In the genomic region with DNA sequence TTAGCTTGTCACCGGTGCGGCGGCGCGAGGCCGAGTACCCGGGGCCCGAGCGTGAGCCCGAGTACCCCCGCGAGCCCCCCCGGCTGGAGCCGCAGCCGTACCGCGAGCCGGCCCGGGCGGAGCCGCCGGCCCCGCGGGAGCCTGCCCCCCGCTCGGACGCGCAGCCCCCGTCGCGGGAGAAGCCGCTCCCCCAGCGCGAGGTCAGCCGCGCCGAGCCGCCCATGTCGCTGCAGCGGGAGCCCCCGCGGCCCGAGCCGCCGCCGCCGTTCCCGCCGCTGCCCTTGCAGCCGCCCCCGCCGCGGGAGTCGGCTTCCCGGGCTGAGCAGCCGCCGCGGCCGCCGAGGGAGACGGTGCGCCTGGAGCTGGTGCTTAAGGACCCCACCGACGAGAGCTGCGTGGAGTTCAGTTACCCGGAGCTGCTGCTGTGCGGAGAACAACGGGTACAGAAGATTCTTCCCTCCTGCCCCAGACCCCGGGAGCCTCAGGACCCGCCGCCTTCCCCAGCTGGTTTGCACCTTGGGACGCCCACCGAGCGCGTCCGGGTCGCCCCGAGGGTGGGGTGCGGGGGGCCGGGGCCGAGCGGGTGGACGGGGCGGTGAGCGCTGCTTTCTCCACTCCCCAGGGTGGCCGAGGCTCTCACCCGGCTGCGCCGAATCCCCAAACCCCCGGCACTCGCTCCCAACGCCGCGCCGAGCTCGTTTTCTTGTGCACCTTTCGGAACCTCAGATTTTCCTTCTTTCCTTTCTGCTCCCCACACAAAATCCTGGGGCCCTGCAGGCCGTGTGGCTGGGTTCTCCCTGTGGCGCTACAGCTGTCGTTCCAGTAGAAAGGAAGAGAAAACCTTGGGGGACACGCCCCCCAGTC, we compare ENCODE assay signal across 8 cellular contexts. TPM values are rescaled to one million over a fixed set of nuclear protein-coding genes. Genes with fewer than 3 reads are reported as not detected.
DNase-seq lines count a peak whose midpoint lies in the region; ATAC-seq lines count a peak whose summit lies in the region.

No MANE protein-coding gene starts in this region.

- no peaks in the 10 kb centered on the region; the same call in 1 of the 2 replicates for H3K36me3 ChIP-seq in SJCRH30

- H3K9me3 ChIP-seq in SJCRH30 (replicated peaks), result no peaks in the 10 kb centered on the region

- intact Hi-C loops in sciatic nerve (cut with DNase I), result no loop called here

- H3K4me1 ChIP-seq in SJCRH30, result peaks cover 8% of the 10 kb centered on the region

- ATAC-seq in GM19025 (IDR thresholded peaks at IDR 0.05; ENCODE audit: low read depth, unreplicated experiment) (peak; percentile 25), HG03139 (IDR thresholded peaks at IDR 0.05; ENCODE audit: unreplicated experiment) (peak; percentile 19), sciatic nerve (no peak), HG03097 (IDR thresholded peaks at IDR 0.05; ENCODE audit: low FRiP score, unreplicated experiment) (no peak)

- H3K27ac ChIP-seq in SJCRH30, result peak overlapping the region; percentile 40; the same call in 1 of the 2 replicates
- peak overlapping the region; percentile 96 for H3K27ac ChIP-seq in angular gyrus (ENCODE audit: low read depth, low read length)

- peak in 12 of 14 donors; percentile 0 to 66 (median 26) for DNase-seq in C1 segment of cervical spinal cord (lab: John Stamatoyannopoulos, UW)
- peak; percentile 59 to 63 for DNase-seq in SJCRH30
- peak in 36 of 51 donors; percentile 1 to 63 (median 28) for DNase-seq in hypothalamus (lab: John Stamatoyannopoulos, UW)
- peak; percentile 60 for DNase-seq in sciatic nerve (ENCODE audit: low spot score)

- H3K4me3 ChIP-seq in SJCRH30, result peak overlapping the region; percentile 89

- H3K27me3 ChIP-seq in SJCRH30, result no peaks in the 10 kb centered on the region

RNA-seq across cellular contexts. Expression of a gene that starts 0.7 kb away (rescaled TPM):
- total RNA-seq in SJCRH30 (2014; rRNA removed; shearing (Covaris generic)), result 12.4 and 13.0 TPM in 2 replicates
- total RNA-seq in sciatic nerve, result 36.5 TPM

Comparison
In these comparisons a context has a peak if more than half of its experiments do, and no peak if none do; other contexts are left out.
1. ATAC-seq: peak in GM19025 (single experiment) and HG03139 (single experiment); none in sciatic nerve (single experiment) and HG03097 (single experiment).
2. Peak in every context shown above with its lines, with median percentiles within 50 percentile points of each other: DNase-seq.